ENCODE assay signal across 8 cellular contexts in the genomic region with DNA sequence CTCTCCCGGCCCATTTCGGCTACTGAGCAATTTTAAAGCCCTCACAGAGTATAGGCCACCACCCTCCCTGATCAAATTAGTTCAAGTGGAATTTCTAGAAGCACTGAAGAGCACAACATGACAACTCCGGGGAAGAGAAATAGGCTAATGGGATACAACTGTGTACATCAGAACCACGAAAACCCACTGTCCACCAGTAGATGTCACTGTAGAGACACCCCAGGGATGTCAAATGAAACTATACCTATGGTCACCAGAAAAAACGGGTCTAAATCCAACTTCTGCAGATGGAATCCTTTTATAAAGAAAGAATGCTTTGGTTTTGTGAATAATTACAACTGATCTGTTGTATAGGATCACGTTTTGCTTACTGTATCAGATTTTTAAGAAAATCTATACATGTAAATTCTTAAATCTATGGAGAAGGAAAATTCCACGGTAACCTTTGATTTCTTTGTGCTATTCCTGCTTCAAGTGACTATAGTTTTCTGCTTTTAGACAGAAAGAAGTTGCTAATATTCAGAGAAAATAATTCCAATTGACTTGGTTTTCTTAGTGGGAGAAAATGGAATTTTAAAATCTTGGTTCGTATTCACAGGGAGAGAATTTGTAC. TPM values are rescaled to one million over a fixed set of nuclear protein-coding genes. Genes with fewer than 3 reads are reported as not detected.
A peak's percentile ranks its signal among the peaks of the same experiment; 100 is the strongest.
DNase-seq lines count a peak whose midpoint lies in the region; ATAC-seq, FAIRE-seq and TF ChIP-seq lines count a peak whose summit lies in the region.

No MANE protein-coding gene starts in this region.

- peak; percentile 87 for FAIRE-seq in pancreas (lab: Jason Lieb, UNC)

- no peak for TF ChIP-seq POLR2A in gastroesophageal sphincter (IDR thresholded peaks at IDR 0.05)

- peaks cover 19% of the 10 kb centered on the region for H3K4me1 Mint-ChIP-seq in activated T-helper 2 cell treated with anti-CD3 and anti-CD28 coated beads, Interferon-gamma antibody, Interleukin-2, Interleukin-4, amounts not matched to agents 10 μg/mL and 5 μg/mL and 100 μg/mL, durations not matched to agents 14 hours and 24 hours and 36 hours (ENCODE audit: low read depth)

- peak; percentile 70 for TF ChIP-seq CTCF in DOHH2 (IDR thresholded peaks at IDR 0.05; ENCODE audit: low read depth, low read length, poor library complexity, severe bottlenecking)
- peak; percentile 21 to 74 (median 40) for TF ChIP-seq CTCF in gastroesophageal sphincter (IDR thresholded peaks at IDR 0.05)
- peak; percentile 53 to 77 (median 64) for TF ChIP-seq CTCF in pancreas (IDR thresholded peaks at IDR 0.05)

- no peak for TF ChIP-seq EP300 in gastroesophageal sphincter (IDR thresholded peaks at IDR 0.05)

- H3K79me2 ChIP-seq in DOHH2 (ENCODE audit: control insufficient read depth, low read length) = no peaks in the 10 kb centered on the region

- peaks cover 66% of the 10 kb centered on the region for H3K36me3 Mint-ChIP-seq in activated T-helper 2 cell treated with anti-CD3 and anti-CD28 coated beads, Interferon-gamma antibody, Interleukin-2, Interleukin-4, amounts not matched to agents 10 μg/mL and 5 μg/mL and 100 μg/mL, durations not matched to agents 14 hours and 24 hours and 36 hours (ENCODE audit: low read depth)

- H3K27ac Mint-ChIP-seq in activated T-helper 2 cell treated with anti-CD3 and anti-CD28 coated beads, Interferon-gamma antibody, Interleukin-2, Interleukin-4, amounts not matched to agents 10 μg/mL and 5 μg/mL and 100 μg/mL, durations not matched to agents 14 hours and 24 hours and 36 hours = peak overlapping the region; percentile 70

- in situ Hi-C loops in HAP-1 (cut with MboI; ENCODE audit: low sequenced_read_pairs) = loop anchor here (10.0 kb wide), 1 partner anchor 340 kb away; a partner anchor contains a TSS

- H3K27me3 Mint-ChIP-seq in activated T-helper 2 cell treated with anti-CD3 and anti-CD28 coated beads, Interferon-gamma antibody, Interleukin-2, Interleukin-4, amounts not matched to agents 10 μg/mL and 5 μg/mL and 100 μg/mL, durations not matched to agents 14 hours and 24 hours and 36 hours (ENCODE audit: low read depth) = no peaks in the 10 kb centered on the region

- H3K27me3 ChIP-seq in DOHH2 (ENCODE audit: control insufficient read depth, low read length) (no peaks in the 10 kb centered on the region), HAP-1 (ENCODE audit: low read depth) (no peaks in the 10 kb centered on the region), gastroesophageal sphincter (no peaks in the 10 kb centered on the region), pancreas (peaks cover 0 to 9% (median 4%) of the 10 kb centered on the region in 4 donors)

- peaks cover 14% of the 10 kb centered on the region; the same call in 1 of the 2 replicates for H3K36me3 ChIP-seq in DOHH2 (ENCODE audit: control insufficient read depth, low read length)
- no peaks in the 10 kb centered on the region; the same call in 1 of the 2 replicates for H3K36me3 ChIP-seq in HAP-1 (replicated peaks)
- H3K36me3 ChIP-seq in gastroesophageal sphincter = peaks cover 0 to 27% of the 10 kb centered on the region in 2 donors
- no peaks in the 10 kb centered on the region for H3K36me3 ChIP-seq in pancreas

- H3K27ac ChIP-seq in DOHH2 (ENCODE audit: low read depth, low read length) (no peak overlapping the region), gastroesophageal sphincter (no peak overlapping the region), pancreas (no peak overlapping the region)

- no peaks in the 10 kb centered on the region for H4K20me1 ChIP-seq in DOHH2 (ENCODE audit: control insufficient read depth, insufficient read depth, low read depth, low read length)

- no peak overlapping the region for H3K4me3 Mint-ChIP-seq in activated T-helper 2 cell treated with anti-CD3 and anti-CD28 coated beads, Interferon-gamma antibody, Interleukin-2, Interleukin-4, amounts not matched to agents 10 μg/mL and 5 μg/mL and 100 μg/mL, durations not matched to agents 14 hours and 24 hours and 36 hours (ENCODE audit: low read depth)

- no peaks in the 10 kb centered on the region for H3K9me2 ChIP-seq in DOHH2 (replicated peaks; ENCODE audit: control insufficient read depth, low read length)

- no peaks in the 10 kb centered on the region for H3K9me3 ChIP-seq in DOHH2 (ENCODE audit: control insufficient read depth, insufficient read depth, low read length)
- H3K9me3 ChIP-seq in HAP-1 = no peaks in the 10 kb centered on the region
- H3K9me3 ChIP-seq in gastroesophageal sphincter = no peaks in the 10 kb centered on the region
- H3K9me3 ChIP-seq in pancreas = no peaks in the 10 kb centered on the region

- H3K4me1 ChIP-seq in DOHH2 (ENCODE audit: control insufficient read depth, low read length) = no peaks in the 10 kb centered on the region
- no peaks in the 10 kb centered on the region; the same call in 1 of the 2 replicates for H3K4me1 ChIP-seq in HAP-1
- no peaks in the 10 kb centered on the region for H3K4me1 ChIP-seq in gastroesophageal sphincter
- no peaks in the 10 kb centered on the region for H3K4me1 ChIP-seq in pancreas

- ATAC-seq in gastroesophageal sphincter = no peak
- ATAC-seq in pancreas = peak; percentile 43 to 89 (median 86)
- no peak for ATAC-seq in GM21447 (IDR thresholded peaks at IDR 0.05; ENCODE audit: unreplicated experiment)
- ATAC-seq in HG02642 (IDR thresholded peaks at IDR 0.05; ENCODE audit: poor library complexity, unreplicated experiment) = no peak

- no peak overlapping the region for H3K4me2 ChIP-seq in DOHH2 (ENCODE audit: low read length)

- H3F3A ChIP-seq in DOHH2 (ENCODE audit: control insufficient read depth, insufficient read depth) = no peaks in the 10 kb centered on the region

- H3K4me3 ChIP-seq in DOHH2 (ENCODE audit: low read length) (no peak overlapping the region), HAP-1 (no peak overlapping the region), gastroesophageal sphincter (no peak overlapping the region), pancreas (no peak overlapping the region)

- DNase-seq in HAP-1 (ENCODE audit: low spot score in 2 of 2) = peak; percentile 75 to 79
- peak; percentile 32 to 71 for DNase-seq in NCI-H446 (lab: John Stamatoyannopoulos, UW)
- DNase-seq in activated T-helper 2 cell treated with anti-CD3 and anti-CD28 coated beads, Interferon-gamma antibody, Interleukin-2, Interleukin-4, amounts not matched to agents 10 μg/mL and 5 μg/mL and 100 μg/mL, durations not matched to agents 14 hours and 24 hours and 36 hours (ENCODE audit: low spot score) = no peak
- peak in 3 of 6 donors; percentile 22 to 47 (median 36) for DNase-seq in pancreas

- intact Hi-C loops in activated T-helper 2 cell treated with anti-CD3 and anti-CD28 coated beads, Interferon-gamma antibody, Interleukin-2, Interleukin-4, amounts not matched to agents 10 μg/mL and 5 μg/mL and 100 μg/mL, durations not matched to agents 14 hours and 24 hours and 36 hours (cut with micrococcal nuclease) = loop anchor here (5.0 kb wide), 2 partner anchors 343 to 448 kb away; a partner anchor contains a TSS
- intact Hi-C loops in pancreas (cut with DNase I) = loop anchor here in 1 of 3 donors (5.0 kb wide), 1 partner anchor 167 kb away; no protein-coding TSS in a partner anchor

- H3K9me3 Mint-ChIP-seq in activated T-helper 2 cell treated with anti-CD3 and anti-CD28 coated beads, Interferon-gamma antibody, Interleukin-2, Interleukin-4, amounts not matched to agents 10 μg/mL and 5 μg/mL and 100 μg/mL, durations not matched to agents 14 hours and 24 hours and 36 hours = no peaks in the 10 kb centered on the region

- WGBS in gastroesophageal sphincter (ENCODE audit: low coverage in 1 of 2), 2 donors = 32 to 34% methylated on average over 5 to 8 of the region's 8 CpGs
- 26 to 32% methylated on average over 8 of the region's 8 CpGs for WGBS in pancreas, 2 donors

RNA-seq across cellular contexts. Expression of a gene that starts 29.5 kb away (rescaled TPM):
- 0.94 and 1.1 TPM in 2 replicates for total RNA-seq in activated T-helper 2 cell treated with anti-CD3 and anti-CD28 coated beads, Interferon-gamma antibody, Interleukin-2, Interleukin-4, amounts not matched to agents 10 μg/mL and 5 μg/mL and 100 μg/mL, durations not matched to agents 14 hours and 24 hours and 36 hours
- total RNA-seq in gastroesophageal sphincter (under 1 TPM in 1 of 4 donors, not detected in 3; 0.13 TPM), pancreas (1 to 10 TPM in 3 of 6 donors, under 1 TPM in 3; 0.32 to 2.4 (median 0.89) TPM)
- polyA plus RNA-seq in pancreas = 1 to 10 TPM; 1.7 to 7.1 TPM

Comparison
In these comparisons a context has a peak if more than half of its experiments do, and no peak if none do; other contexts are left out.
1. ATAC-seq: peak in pancreas (4 of 4); none in gastroesophageal sphincter (single experiment), GM21447 (single experiment) and HG02642 (single experiment).
2. Peak in every context shown above with its lines, with median percentiles within 50 percentile points of each other: CTCF ChIP-seq.